Comparison of ENCODE assay signal across 29 cellular contexts in the genomic region with DNA sequence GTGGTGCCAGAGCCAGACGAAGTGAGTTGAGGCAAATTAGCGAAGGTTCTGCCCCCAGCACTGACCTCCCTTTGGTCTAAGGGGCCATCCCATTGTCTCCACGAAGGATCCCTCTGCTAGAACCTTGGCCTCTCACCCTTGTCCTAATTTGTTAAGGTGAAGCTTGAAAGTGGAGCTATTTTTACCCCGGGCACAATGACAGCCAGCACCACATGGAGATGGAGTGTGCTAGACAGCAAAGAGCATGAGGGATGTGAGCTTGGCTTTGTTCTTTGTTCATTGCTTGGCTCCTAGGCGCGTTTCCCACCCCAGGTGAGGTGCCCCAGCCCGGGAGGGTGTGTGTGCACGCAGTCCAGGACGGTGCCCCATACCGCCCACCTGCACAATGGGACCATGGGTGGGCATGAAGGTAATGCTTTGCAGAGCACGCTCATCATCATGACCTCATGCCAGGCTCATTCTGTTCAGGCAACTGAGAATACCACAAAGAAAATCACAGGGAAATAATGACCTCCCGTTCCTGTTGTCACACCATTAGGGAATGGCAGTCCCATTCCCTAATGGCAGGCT.
"Had no signal": no experiment of that assay in that cellular context is flagged by ENCODE, and none has a peak within 500 bp of the region (broad histone marks: within the 10 kb centered on the region; RNA-seq: fewer than 3 reads in every experiment).

No MANE protein-coding gene starts in this region.

- H3K4me1 ChIP-seq: Peyer's patch had no signal

- H3K27me3 ChIP-seq: Peyer's patch had no signal

- H3K27ac ChIP-seq: Peyer's patch, VCaP had no signal

- H3K9me3 ChIP-seq: Peyer's patch had no signal

- ATAC-seq: activated CD8-positive, alpha-beta memory T cell treated with anti-CD3 and anti-CD28 coated beads, Interleukin-2, amount 10 ng/mL, durations not matched to agents 7 days and 5 days; activated naive CD8-positive, alpha-beta T cell treated with anti-CD3 and anti-CD28 coated beads, Interleukin-2, amount 50 U/mL, for 24 hours; K562; PC-3 had no signal

- DNase-seq: activated B cell treated with CpG ODN at 0.5 μM for 24 hours; activated CD4-positive, alpha-beta memory T cell treated with anti-CD3 and anti-CD28 coated beads, Interleukin-2, amount 10 ng/mL, durations not matched to agents 7 days and 5 days; activated CD4-positive, alpha-beta T cell treated with anti-CD3 and anti-CD28 coated beads for 1 hour; activated CD4-positive, alpha-beta T cell treated with anti-CD3 and anti-CD28 coated beads for 48 hours; activated CD8-positive, alpha-beta memory T cell treated with anti-CD3 and anti-CD28 coated beads for 24 hours; activated CD8-positive, alpha-beta memory T cell treated with anti-CD3 and anti-CD28 coated beads, Interleukin-2, amount 10 ng/mL, durations not matched to agents 7 days and 5 days; activated CD8-positive, alpha-beta memory T cell treated with anti-CD3 and anti-CD28 coated beads, Interleukin-2, amount 50 U/mL, for 48 hours; activated effector memory CD4-positive, alpha-beta T cell treated with Interleukin-2 at 50 U/mL for 16 hours; activated naive CD4-positive, alpha-beta T cell treated with anti-CD3 and anti-CD28 coated beads, Interleukin-2, amount 10 ng/mL, durations not matched to agents 7 days and 5 days; activated naive CD8-positive, alpha-beta T cell treated with anti-CD3 and anti-CD28 coated beads, Interleukin-2, amount 50 U/mL, for 24 hours; activated T-cell treated with anti-CD3 and anti-CD28 coated beads, Interleukin-2, amount 50 U/mL, for 48 hours; anterior cingulate cortex; central memory CD4-positive, alpha-beta T cell; NCI-H1105; NCI-H1417 treated with DMSO at 0.1 percent for 48 hours; NCI-H2029; NCI-H345; NCI-H524 treated with DMSO at 0.1 percent for 48 hours; NCI-H748 treated with DMSO at 0.1 percent for 48 hours; NK-92 treated with Interleukin-12 subunit alpha and Interleukin-12 subunit beta, amount 100 ng/mL, for 24 hours; PC-3; Peyer's patch; RPMI8226; SW 1271; T-helper 1 cell; T-helper 2 cell; T-helper 9 cell had no signal

- H3K4me3 ChIP-seq: K562, Peyer's patch had no signal

- H3K36me3 ChIP-seq: Peyer's patch had no signal
